Comparison of ENCODE assay signal across 1 cellular context in the genomic region with DNA sequence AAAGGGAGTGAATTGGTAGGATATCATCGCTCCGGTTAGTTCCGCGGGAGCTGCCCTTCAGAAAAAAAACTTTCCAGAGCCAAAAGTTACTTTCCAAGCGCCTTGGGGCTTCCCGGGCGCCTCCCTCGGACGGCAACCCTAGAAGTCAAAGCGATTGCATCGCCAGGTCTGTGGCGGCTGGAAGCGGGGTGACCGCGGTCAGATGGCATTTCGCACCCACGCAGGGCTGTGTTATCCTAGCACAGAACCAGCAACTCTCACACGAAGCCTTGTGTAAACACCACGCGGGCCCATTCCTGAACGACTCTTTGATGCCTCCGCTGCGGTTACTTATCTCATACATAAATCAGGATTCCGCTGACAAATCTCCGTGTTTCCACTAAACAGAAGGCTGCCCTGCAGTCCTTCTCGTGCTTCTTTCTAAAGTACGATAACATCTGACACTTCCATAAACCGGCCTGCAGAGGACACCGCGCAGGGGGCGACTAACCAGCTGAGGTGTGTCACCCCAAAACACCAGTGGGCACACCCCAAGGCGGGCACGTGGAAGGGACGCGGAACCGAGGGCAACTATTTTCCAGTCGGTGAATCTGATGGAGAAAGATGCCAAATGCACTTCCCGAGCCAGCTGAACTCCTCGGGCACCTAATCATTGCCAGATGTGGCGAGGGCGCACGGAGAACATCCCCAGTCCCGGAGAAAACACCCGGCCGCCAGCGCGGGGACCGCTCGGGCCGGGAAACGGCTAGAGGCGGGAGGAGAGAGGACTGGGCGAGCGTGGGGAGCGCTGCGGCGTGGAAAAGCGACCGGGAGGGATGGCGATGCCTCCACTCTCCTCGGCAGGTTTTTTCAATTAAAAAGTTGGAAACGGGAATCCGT.
TF ChIP-seq lines count a peak whose summit lies in the region.

No MANE protein-coding gene starts in this region.

TF ChIP-seq in K562, 482 proteins besides CTCF, POLR2A, EP300 and RAD21 (continued from another document):
- no peak for TF ChIP-seq ZMIZ1 (IDR thresholded peaks at IDR 0.05; ENCODE audit: low read depth in 2 of 2, low read length in 2 of 2)
- TF ChIP-seq TARDBP (IDR thresholded peaks at IDR 0.05), result no peak
- no peak for TF ChIP-seq HNRNPUL1 (IDR thresholded peaks at IDR 0.05; ENCODE audit: low read length)
- TF ChIP-seq POLR3A (IDR thresholded peaks at IDR 0.05; ENCODE audit: borderline replicate concordance, extremely low read depth, insufficient read depth, insufficient read length), result no peak
